ENCODE assay signal across 17 cellular contexts in genomic region chr12:71642264-71642663, GRCh38. TPM values are rescaled to one million over a fixed set of nuclear protein-coding genes. Genes with fewer than 3 reads are reported as not detected.
A peak's percentile ranks its signal among the peaks of the same experiment; 100 is the strongest.
DNase-seq lines count a peak whose midpoint lies in the region; ATAC-seq, FAIRE-seq and TF ChIP-seq lines count a peak whose summit lies in the region.
"Had no signal": no experiment of that assay in that cellular context is flagged by ENCODE, and none has a peak within 500 bp of the region (broad histone marks: within the 10 kb centered on the region; RNA-seq: fewer than 3 reads in every experiment).

No MANE protein-coding gene starts in this region.

- CTCF ChIA-PET in CD4-positive, alpha-beta memory T cell (lab: Charles Lee; ENCODE audit: partially characterized antibody): interaction anchor here (1.0 to 1.7 kb wide), 3 partner anchors 8 to 105 kb away, joined by 5 to 7 read pairs (median 6); partner anchors contain the start of gene ZFC3H1
- CTCF ChIA-PET in K562 (lab: Yijun Ruan, JAX; ENCODE audit: low intra/inter-chr PET ratio): no interaction called here

- no peak overlapping the region for H3K4me3 ChIP-seq in CD4-positive, alpha-beta memory T cell (ENCODE audit: low read length in 2 of 2)
- H3K4me3 ChIP-seq in K562 (no peak overlapping the region), psoas muscle (no peak overlapping the region)
- H3K4me3 ChIP-seq: adrenal gland had no signal

- H3K4me1 ChIP-seq in CD4-positive, alpha-beta memory T cell (ENCODE audit: insufficient read depth, low read length): no peaks in the 10 kb centered on the region
- H3K4me1 ChIP-seq in K562 (replicated peaks in 1 of 2; ENCODE audit: control insufficient read depth in 2 of 2, insufficient read depth in 2 of 2, low read length in 2 of 2) (peaks cover 0 to 4% of the 10 kb centered on the region in 2 experiments; a peak in 2 of 5 replicates), psoas muscle (no peaks in the 10 kb centered on the region)
- H3K4me1 ChIP-seq: adrenal gland had no signal

- peaks cover 52% of the 10 kb centered on the region for H3K36me3 ChIP-seq in CD4-positive, alpha-beta memory T cell (ENCODE audit: insufficient read depth, low read length)
- H3K36me3 ChIP-seq in K562 (ENCODE audit: control insufficient read depth, insufficient read depth, low read length) (peaks cover 96% of the 10 kb centered on the region), psoas muscle (ENCODE audit: insufficient read depth in 1 of 2, low read depth in 1 of 2) (peaks cover 6 to 98% of the 10 kb centered on the region in 2 donors)

- TF ChIP-seq CTCF in K562 (IDR thresholded peaks at IDR 0.05 in 2 of 3, conservative IDR thresholded peaks at IDR 0.05 in 1 of 3; ENCODE audit: insufficient read depth in 2 of 3, low read depth in 1 of 3, low read length in 3 of 3): no peak
- no peak for TF ChIP-seq CTCF in psoas muscle (IDR thresholded peaks at IDR 0.05)

- H3K27me3 ChIP-seq in CD4-positive, alpha-beta memory T cell (ENCODE audit: insufficient read depth, low read length): no peaks in the 10 kb centered on the region
- H3K27me3 ChIP-seq in K562 (ENCODE audit: control insufficient read depth in 2 of 2, insufficient read depth in 2 of 2, low read length in 2 of 2) (no peaks in the 10 kb centered on the region), psoas muscle (ENCODE audit: insufficient read depth in 3 of 3, low read length in 2 of 3) (no peaks in the 10 kb centered on the region)
- H3K27me3 ChIP-seq: adrenal gland had no signal

- no peak for DNase-seq in CD4-positive, alpha-beta memory T cell
- DNase-seq in K562 (ENCODE audit: extremely low read depth in 1 of 4, low spot score in 3 of 4) (no peak), psoas muscle (no peak)
- DNase-seq: adrenal gland, NCI-H526, nephron progenitor cell had no signal

- no peak for TF ChIP-seq RAD21 in K562 (CRISPR knock-in tag; conservative IDR thresholded peaks at IDR 0.05 in 1 of 2, IDR thresholded peaks at IDR 0.05 in 1 of 2)

- H3K27me3 Mint-ChIP-seq in CD4-positive, alpha-beta memory T cell: no peaks in the 10 kb centered on the region
- H3K27me3 Mint-ChIP-seq: dendritic cell treated with granulocyte-macrophage colony-stimulating factor and Interleukin-4, amounts not matched to agents 40 ng/mL and 50 ng/mL, for 4 days; stimulated activated naive CD8-positive, alpha-beta T cell treated with anti-CD3 and anti-CD28 coated beads, Interleukin-15, Interleukin-2, amounts not matched to agents 100 ng/mL and 50 ng/mL, for 24 hours had no signal

- FAIRE-seq in K562 (lab: Jason Lieb, UNC): no peak
- FAIRE-seq: G401.6 had no signal

- H2AFZ ChIP-seq in K562 (ENCODE audit: low read depth, low read length): no peak overlapping the region

- BruUV-seq in K562 (replicated peaks; lab: Mats Ljungman, UMichigan): no TSS peak

- no peak overlapping the region for H3K4me2 ChIP-seq in K562 (ENCODE audit: insufficient read depth, low read length)

- no peak overlapping the region for H3K9ac ChIP-seq in K562 (ENCODE audit: insufficient read depth in 1 of 2, low read depth in 2 of 2, low read length in 2 of 2)

- H3K4me3 Mint-ChIP-seq in CD4-positive, alpha-beta memory T cell: no peak overlapping the region
- H3K4me3 Mint-ChIP-seq: dendritic cell treated with granulocyte-macrophage colony-stimulating factor and Interleukin-4, amounts not matched to agents 40 ng/mL and 50 ng/mL, for 4 days; nephron progenitor cell; stimulated activated naive CD8-positive, alpha-beta T cell treated with anti-CD3 and anti-CD28 coated beads, Interleukin-15, Interleukin-2, amounts not matched to agents 100 ng/mL and 50 ng/mL, for 24 hours; T-helper 1 cell treated with Interleukin-12 subunit alpha and Interleukin-12 subunit beta and Interleukin-4 antibody, amounts not matched to agents 30 μg/mL and 1 μg/mL, for 36 hours had no signal

- peaks cover 36 to 75% of the 10 kb centered on the region in 2 donors for H3K36me3 Mint-ChIP-seq in CD4-positive, alpha-beta memory T cell

- in situ Hi-C loops in K562 (cut with MboI): loop anchor here (10.0 kb wide), 1 partner anchor 103 kb away; no protein-coding TSS in a partner anchor

- peaks cover 12 to 39% (median 17%) of the 10 kb centered on the region in 4 donors for H3K4me1 Mint-ChIP-seq in CD4-positive, alpha-beta memory T cell
- H3K4me1 Mint-ChIP-seq: nephron progenitor cell had no signal

- H3K9me3 Mint-ChIP-seq in CD4-positive, alpha-beta memory T cell: no peaks in the 10 kb centered on the region
- H3K9me3 Mint-ChIP-seq: dendritic cell treated with granulocyte-macrophage colony-stimulating factor and Interleukin-4, amounts not matched to agents 40 ng/mL and 50 ng/mL, for 4 days; nephron progenitor cell; stimulated activated naive CD8-positive, alpha-beta T cell treated with anti-CD3 and anti-CD28 coated beads, Interleukin-15, Interleukin-2, amounts not matched to agents 100 ng/mL and 50 ng/mL, for 24 hours; T-helper 1 cell treated with Interleukin-12 subunit alpha and Interleukin-12 subunit beta and Interleukin-4 antibody, amounts not matched to agents 30 μg/mL and 1 μg/mL, for 36 hours had no signal

- TF ChIP-seq EP300 in K562 (IDR thresholded peaks at IDR 0.05; ENCODE audit: low read length): no peak

- WGBS in K562 (ENCODE audit: insufficient coverage, low coverage, missing lambda C conversion rate): 56% methylated on average over 2 of the region's 2 CpGs
- WGBS in psoas muscle, 3 donors: 94 to 96% (median 94%) methylated on average over 2 of the region's 2 CpGs

- H3K27ac Mint-ChIP-seq in CD4-positive, alpha-beta memory T cell: peak overlapping the region in 6 of 7 donors; percentile 20 to 75 (median 40)
- H3K27ac Mint-ChIP-seq: dendritic cell treated with granulocyte-macrophage colony-stimulating factor and Interleukin-4, amounts not matched to agents 40 ng/mL and 50 ng/mL, for 4 days; nephron progenitor cell; T-helper 1 cell treated with Interleukin-12 subunit alpha and Interleukin-12 subunit beta and Interleukin-4 antibody, amounts not matched to agents 30 μg/mL and 1 μg/mL, for 36 hours had no signal

- POLR2A ChIA-PET in CD4-positive, alpha-beta memory T cell (lab: Charles Lee; ENCODE audit: partially characterized antibody): interaction anchor here (0.9 to 1.1 kb wide), 2 partner anchors 43 to 105 kb away, joined by 3 read pairs; no protein-coding TSS in a partner anchor
- POLR2A ChIA-PET in K562 (lab: Yijun Ruan, JAX): no interaction called here

- peak overlapping the region; percentile 28 for H3K27ac ChIP-seq in CD4-positive, alpha-beta memory T cell (ENCODE audit: low read depth, low read length)
- H3K27ac ChIP-seq in K562 (ENCODE audit: extremely low read depth, low read depth, low read length) (no peak overlapping the region), psoas muscle (no peak overlapping the region)
- H3K27ac ChIP-seq: adrenal gland, RWPE1 had no signal

- H3K9me3 ChIP-seq in CD4-positive, alpha-beta memory T cell (ENCODE audit: control insufficient read depth in 1 of 2, low read length in 2 of 2): no peaks in the 10 kb centered on the region
- no peaks in the 10 kb centered on the region for H3K9me3 ChIP-seq in K562 (replicated peaks; ENCODE audit: control insufficient read depth, insufficient read depth, low read depth, low read length)
- no peaks in the 10 kb centered on the region for H3K9me3 ChIP-seq in psoas muscle

- ATAC-seq in GM19463 (IDR thresholded peaks at IDR 0.05; ENCODE audit: unreplicated experiment): peak; percentile 57
- peak; percentile 63 for ATAC-seq in HG03342 (IDR thresholded peaks at IDR 0.05; ENCODE audit: unreplicated experiment)
- ATAC-seq in K562: no peak
- no peak for ATAC-seq in psoas muscle
- no peak for ATAC-seq in HG02798 (IDR thresholded peaks at IDR 0.05; ENCODE audit: poor library complexity, unreplicated experiment)
- no peak for ATAC-seq in HG02678 (IDR thresholded peaks at IDR 0.05; ENCODE audit: unreplicated experiment)
- no peak for ATAC-seq in HG02642 (IDR thresholded peaks at IDR 0.05; ENCODE audit: poor library complexity, unreplicated experiment)
- ATAC-seq: sciatic nerve had no signal

- TF ChIP-seq POLR2A in K562 (conservative IDR thresholded peaks at IDR 0.05): no peak

- no peaks in the 10 kb centered on the region for H4K20me1 ChIP-seq in K562 (replicated peaks; ENCODE audit: control insufficient read depth, insufficient read depth, low read length)

- peaks cover 3% of the 10 kb centered on the region for H3K9me1 ChIP-seq in K562 (ENCODE audit: control insufficient read depth, insufficient read depth, low read length)

- peaks cover 4% of the 10 kb centered on the region for H3K79me2 ChIP-seq in K562 (ENCODE audit: control insufficient read depth, insufficient read depth, low read length)

- intact Hi-C loops in CD4-positive, alpha-beta memory T cell (cut with micrococcal nuclease): no loop called here
- intact Hi-C loops in K562 (cut with micrococcal nuclease): no loop called here
- intact Hi-C loops in psoas muscle (cut with DNase I): no loop called here

RNA-seq across cellular contexts. Expression of gene ZFC3H1, which starts 21.4 kb away (rescaled TPM):
- total RNA-seq in CD4-positive, alpha-beta memory T cell: 100 to 1,000 TPM; 118 to 121 TPM
- polyA plus RNA-seq in CD4-positive, alpha-beta memory T cell: 10 to 100 TPM; 15.0 to 30.2 TPM
- 104 and 486 TPM in 2 replicates for total RNA-seq in K562 (2011; cell fraction: chromatin; rRNA removed; ENCODE audit: low replicate concordance)
- total RNA-seq in K562 (2011; cell fraction: nucleolus; rRNA removed): 44.4 and 56.6 TPM in 2 replicates
- 103 and 125 TPM in 2 replicates for total RNA-seq in K562 (2011; cell fraction: nucleoplasm; rRNA removed)
- 19.4 and 20.9 TPM in 2 replicates for total RNA-seq in K562 (2014; rRNA removed)
- total RNA-seq in K562 (2014; rRNA removed; fragmentation: Illumina TruSeq; extraction: Trizol): 21.5 and 21.7 TPM in 2 replicates
- total RNA-seq in K562 (2015; rRNA removed; fragmentation: Illumina TruSeq; extraction: Trizol): 20.8 and 22.1 TPM in 2 replicates
- 30.4 and 35.8 TPM in 2 replicates for total RNA-seq in K562 (2021)
- 80.5 and 89.5 TPM in 2 replicates for polyA plus RNA-seq in K562 (2011; rRNA removed)
- polyA plus RNA-seq in K562 (2011; cell fraction: cytosol; rRNA removed): 11.3 and 34.8 TPM in 2 replicates
- 133 and 257 TPM in 2 replicates for polyA plus RNA-seq in K562 (2011; cell fraction: nucleus; rRNA removed)
- polyA plus RNA-seq in K562 (2012): 18.2 and 37.0 TPM in 2 replicates
- polyA plus RNA-seq in K562 (2014; fragmentation: Illumina TruSeq; extraction: Trizol): 43.5 and 74.9 TPM in 2 replicates
- 10 to 100 TPM; 14.8 to 16.7 TPM for polyA plus RNA-seq in K562 (2014; fragmentation: Nextera tagmentation; extraction: Ambion mirVana)
- polyA plus RNA-seq in K562 (2014; rRNA removed): 57.6 and 63.2 TPM in 2 replicates
- 49.3 and 70.4 TPM in 2 replicates for polyA minus RNA-seq in K562 (2011; rRNA and poly(A)+ RNA removed)
- polyA minus RNA-seq in K562 (2011; cell fraction: cytosol; rRNA and poly(A)+ RNA removed): 16.2 and 21.0 TPM in 2 replicates
- polyA minus RNA-seq in K562 (2011; cell fraction: nucleus; rRNA and poly(A)+ RNA removed): 82.8 and 167 TPM in 2 replicates
- total RNA-seq in psoas muscle: 10 to 100 TPM in 3 of 4 donors, 1 to 10 TPM in 1; 9.8 to 18.1 (median 15.5) TPM
- 10 to 100 TPM in 1 of 3 donors, 1 to 10 TPM in 2; 5.5 to 15.0 (median 6.0) TPM for polyA plus RNA-seq in psoas muscle

RNA-seq across cellular contexts. Expression of gene THAP2, which starts 21.8 kb away (rescaled TPM):
- total RNA-seq in CD4-positive, alpha-beta memory T cell: 10 to 100 TPM; 13.1 to 14.0 TPM
- polyA plus RNA-seq in CD4-positive, alpha-beta memory T cell: 10 to 100 TPM in 1 of 2 donors, 1 to 10 TPM in 1; 6.3 to 10.4 TPM
- 8.2 and 11.8 TPM in 2 replicates for total RNA-seq in K562 (2011; cell fraction: chromatin; rRNA removed; ENCODE audit: low replicate concordance)
- 5.0 TPM in 2 replicates for total RNA-seq in K562 (2011; cell fraction: nucleolus; rRNA removed)
- total RNA-seq in K562 (2011; cell fraction: nucleoplasm; rRNA removed): 9.3 and 13.7 TPM in 2 replicates
- total RNA-seq in K562 (2014; rRNA removed) (1.8 and 3.2 TPM in 2 replicates), K562 (2014; rRNA removed; fragmentation: Illumina TruSeq; extraction: Trizol) (6.4 and 8.1 TPM in 2 replicates), K562 (2015; rRNA removed; fragmentation: Illumina TruSeq; extraction: Trizol) (6.2 and 7.3 TPM in 2 replicates), K562 (2021) (4.0 and 5.7 TPM in 2 replicates), psoas muscle (1 to 10 TPM; 3.8 to 7.2 (median 5.5) TPM)
- polyA plus RNA-seq in K562 (2011; rRNA removed) (7.3 and 8.0 TPM in 2 replicates), K562 (2014; fragmentation: Illumina TruSeq; extraction: Trizol) (6.0 and 6.8 TPM in 2 replicates), K562 (2014; fragmentation: Nextera tagmentation; extraction: Ambion mirVana) (10 to 100 TPM; 16.8 to 18.9 TPM), K562 (2014; rRNA removed) (5.6 and 8.4 TPM in 2 replicates), psoas muscle (1 to 10 TPM; 3.3 to 9.8 (median 5.2) TPM)
- 0.83 and 2.1 TPM in 2 replicates for polyA plus RNA-seq in K562 (2011; cell fraction: cytosol; rRNA removed)
- 5.1 and 5.5 TPM in 2 replicates for polyA plus RNA-seq in K562 (2011; cell fraction: nucleus; rRNA removed)
- 3.6 and 4.9 TPM in 2 replicates for polyA plus RNA-seq in K562 (2012)
- 3.1 and 5.8 TPM in 2 replicates for polyA minus RNA-seq in K562 (2011; rRNA and poly(A)+ RNA removed)
- 0.55 and 1.1 TPM in 2 replicates for polyA minus RNA-seq in K562 (2011; cell fraction: cytosol; rRNA and poly(A)+ RNA removed)
- polyA minus RNA-seq in K562 (2011; cell fraction: nucleus; rRNA and poly(A)+ RNA removed): 6.7 and 14.9 TPM in 2 replicates

RNA-seq across cellular contexts. Expression of gene TMEM19, which starts 43.6 kb away (rescaled TPM):
- total RNA-seq in CD4-positive, alpha-beta memory T cell: 10 to 100 TPM; 10.5 to 14.1 TPM
- polyA plus RNA-seq in CD4-positive, alpha-beta memory T cell: 10 to 100 TPM; 28.0 to 49.0 TPM
- 14.9 and 22.9 TPM in 2 replicates for total RNA-seq in K562 (2011; cell fraction: chromatin; rRNA removed; ENCODE audit: low replicate concordance)
- total RNA-seq in K562 (2011; cell fraction: nucleolus; rRNA removed): 20.0 and 30.4 TPM in 2 replicates
- 22.7 and 25.7 TPM in 2 replicates for total RNA-seq in K562 (2011; cell fraction: nucleoplasm; rRNA removed)
- total RNA-seq in K562 (2014; rRNA removed) (11.5 and 12.4 TPM in 2 replicates), K562 (2014; rRNA removed; fragmentation: Illumina TruSeq; extraction: Trizol) (17.2 and 20.6 TPM in 2 replicates), K562 (2015; rRNA removed; fragmentation: Illumina TruSeq; extraction: Trizol) (20.7 and 24.2 TPM in 2 replicates), K562 (2021) (14.1 and 15.7 TPM in 2 replicates), psoas muscle (10 to 100 TPM; 10.4 to 29.7 (median 23.0) TPM)
- polyA plus RNA-seq in K562 (2011; rRNA removed) (15.8 and 20.7 TPM in 2 replicates), K562 (2014; fragmentation: Illumina TruSeq; extraction: Trizol) (8.2 and 8.8 TPM in 2 replicates), K562 (2014; fragmentation: Nextera tagmentation; extraction: Ambion mirVana) (10 to 100 TPM; 17.8 to 18.4 TPM), K562 (2014; rRNA removed) (10.5 and 15.5 TPM in 2 replicates), psoas muscle (10 to 100 TPM in 2 of 3 donors, 1 to 10 TPM in 1; 6.0 to 31.1 (median 12.6) TPM)
- 6.9 and 18.4 TPM in 2 replicates for polyA plus RNA-seq in K562 (2011; cell fraction: cytosol; rRNA removed)
- 4.9 and 11.2 TPM in 2 replicates for polyA plus RNA-seq in K562 (2011; cell fraction: nucleus; rRNA removed)
- 9.6 and 13.6 TPM in 2 replicates for polyA plus RNA-seq in K562 (2012)
- polyA minus RNA-seq in K562 (2011; rRNA and poly(A)+ RNA removed): 41.7 and 52.2 TPM in 2 replicates
- 6.5 and 15.3 TPM in 2 replicates for polyA minus RNA-seq in K562 (2011; cell fraction: cytosol; rRNA and poly(A)+ RNA removed)
- 7.4 and 10.6 TPM in 2 replicates for polyA minus RNA-seq in K562 (2011; cell fraction: nucleus; rRNA and poly(A)+ RNA removed)

Comparison
In these comparisons a context has a peak if more than half of its experiments do, and no peak if none do; other contexts are left out.
1. ATAC-seq: peak in GM19463 (single experiment) and HG03342 (single experiment); none in K562 (single experiment), psoas muscle (0 of 4), HG02798 (single experiment), HG02678 (single experiment) and HG02642 (single experiment).